ENCODE assay signal across 8 cellular contexts in genomic region chr13:95552539-95553270, GRCh38. TPM values are rescaled to one million over a fixed set of nuclear protein-coding genes. Genes with fewer than 3 reads are reported as not detected.
DNase-seq lines count a peak whose midpoint lies in the region; ATAC-seq and TF ChIP-seq lines count a peak whose summit lies in the region.

A gene with protein sequence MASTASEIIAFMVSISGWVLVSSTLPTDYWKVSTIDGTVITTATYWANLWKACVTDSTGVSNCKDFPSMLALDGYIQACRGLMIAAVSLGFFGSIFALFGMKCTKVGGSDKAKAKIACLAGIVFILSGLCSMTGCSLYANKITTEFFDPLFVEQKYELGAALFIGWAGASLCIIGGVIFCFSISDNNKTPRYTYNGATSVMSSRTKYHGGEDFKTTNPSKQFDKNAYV (plus strand): TSS chr13:95552720. CDS start chr13:95552754, 34 bp downstream.

- no peak within 1 kb of the TSS for H2AFZ ChIP-seq in SK-N-SH (ENCODE audit: low read depth)

- TF ChIP-seq CTCF in SK-N-SH (IDR thresholded peaks at IDR 0.05) = peak; percentile 28; the same call in 1 of the 2 replicates
- no peak for TF ChIP-seq CTCF in spleen (IDR thresholded peaks at IDR 0.05 in 8 of 11, conservative IDR thresholded peaks at IDR 0.05 in 3 of 11)
- no peak for TF ChIP-seq CTCF in ascending aorta (IDR thresholded peaks at IDR 0.05)

- H3K36me3 ChIP-seq in SK-N-SH (replicated peaks in 1 of 2; ENCODE audit: control insufficient read depth in 1 of 2, insufficient read depth in 2 of 2, low read length in 1 of 2) (no peaks in the 10 kb centered on the region), spleen (no peaks in the 10 kb centered on the region), ascending aorta (no peaks in the 10 kb centered on the region)

- no peak within 1 kb of the TSS for H3K9ac ChIP-seq in SK-N-SH

- H3K27me3 ChIP-seq in SK-N-SH (ENCODE audit: insufficient read depth) (no peaks in the 10 kb centered on the region), right cardiac atrium (ENCODE audit: control insufficient read depth, insufficient read depth) (peaks cover 3% of the 10 kb centered on the region), spleen (replicated peaks in 1 of 7) (peaks cover 0 to 77% (median 40%) of the 10 kb centered on the region in 7 donors), ascending aorta (no peaks in the 10 kb centered on the region)

- no peak for TF ChIP-seq EP300 in SK-N-SH (IDR thresholded peaks at IDR 0.05; ENCODE audit: borderline replicate concordance in 1 of 2, low read depth in 1 of 2, low read length in 1 of 2)

- no peaks in the 10 kb centered on the region for H4K20me1 ChIP-seq in SK-N-SH (ENCODE audit: insufficient read depth)

- peak; percentile 50 for ATAC-seq in right cardiac atrium
- no peak for ATAC-seq in HG03108 (IDR thresholded peaks at IDR 0.05; ENCODE audit: unreplicated experiment)

- DNase-seq in DMS53 (lab: John Stamatoyannopoulos, UW) (peak; percentile 78), DMS53 treated with DMSO at 0.1 percent for 48 hours (lab: John Stamatoyannopoulos, UW; ENCODE audit: unreplicated experiment) (no peak), SK-N-SH (peak; percentile 93), right cardiac atrium (peak in 2 of 3 donors; percentile 33 to 50), spleen (peak; percentile 77), ascending aorta (ENCODE audit: low spot score in 2 of 2) (no peak), Ammon's horn (ENCODE audit: low spot score) (no peak)

- TF ChIP-seq POLR2A in spleen (IDR thresholded peaks at IDR 0.05) = no peak

- CTCF ChIA-PET in SK-N-SH (lab: Yijun Ruan, JAX) = interaction anchor here (0.8 to 1.1 kb wide), 3 partner anchors 11 to 16 kb away, joined by 3 to 4 read pairs (median 4); no protein-coding TSS in a partner anchor

- POLR2A ChIA-PET in SK-N-SH (lab: Yijun Ruan, JAX) = no interaction called here

- no peaks in the 10 kb centered on the region for H3K9me2 ChIP-seq in SK-N-SH

- WGBS in SK-N-SH (ENCODE audit: low lambda C conversion rate) = 67% methylated on average over 9 of the region's 65 CpGs
- WGBS in right cardiac atrium = 2% methylated on average over 65 of the region's 65 CpGs
- WGBS in spleen, 5 donors = 2 to 8% (median 3%) methylated on average over 21 to 65 of the region's 65 CpGs

- H3K4me1 ChIP-seq in SK-N-SH (ENCODE audit: control insufficient read depth in 1 of 2, insufficient read depth in 2 of 2, low read depth in 1 of 2, low read length in 1 of 2) (no peaks in the 10 kb centered on the region; a peak in 2 of 4 replicates), right cardiac atrium (ENCODE audit: control insufficient read depth, insufficient read depth, low read length) (no peaks in the 10 kb centered on the region), spleen (peaks cover 4 to 26% (median 21%) of the 10 kb centered on the region in 6 donors), ascending aorta (no peaks in the 10 kb centered on the region)

- intact Hi-C loops in right cardiac atrium (cut with DNase I) = no loop called here
- intact Hi-C loops in spleen (cut with DNase I; ENCODE audit: low total_unique reads) = no loop called here
- intact Hi-C loops in ascending aorta (cut with DNase I) = no loop called here

- H3K4me2 ChIP-seq in SK-N-SH = no peak within 1 kb of the TSS

- no peaks in the 10 kb centered on the region for H3K79me2 ChIP-seq in SK-N-SH (ENCODE audit: insufficient read depth)

- H3F3A ChIP-seq in SK-N-SH (replicated peaks; ENCODE audit: insufficient read depth) = no peaks in the 10 kb centered on the region

- H3K27ac ChIP-seq in SK-N-SH (ENCODE audit: low read depth in 2 of 2, low read length in 1 of 2) (no peak within 1 kb of the TSS), right cardiac atrium (ENCODE audit: low read length) (no peak within 1 kb of the TSS), spleen (no peak within 1 kb of the TSS), ascending aorta (no peak within 1 kb of the TSS)

- TF ChIP-seq RAD21 in SK-N-SH (IDR thresholded peaks at IDR 0.05; ENCODE audit: low read length) = no peak

- H3K4me3 ChIP-seq in SK-N-SH (ENCODE audit: low read depth in 2 of 2, low read length in 1 of 2) (peak within 1 kb of the TSS in 1 of 2 experiments; percentile 22; a peak in 1 of 4 replicates), right cardiac atrium (ENCODE audit: low read length) (peak within 1 kb of the TSS; percentile 33), spleen (peak within 1 kb of the TSS in 4 of 8 donors; percentile 12 to 59 (median 16)), ascending aorta (peak within 1 kb of the TSS in 1 of 2 donors; percentile 4)

- no peaks in the 10 kb centered on the region for H3K9me3 ChIP-seq in SK-N-SH
- no peaks in the 10 kb centered on the region for H3K9me3 ChIP-seq in right cardiac atrium (ENCODE audit: control insufficient read depth, low read length)
- no peaks in the 10 kb centered on the region for H3K9me3 ChIP-seq in spleen
- no peaks in the 10 kb centered on the region for H3K9me3 ChIP-seq in ascending aorta

TF ChIP-seq in SK-N-SH, 30 proteins besides CTCF, POLR2A, EP300 and RAD21:
- no peak for TF ChIP-seq MXI1 (IDR thresholded peaks at IDR 0.05; ENCODE audit: low read depth, low read length)
- no peak for TF ChIP-seq MAX (IDR thresholded peaks at IDR 0.05; ENCODE audit: low read depth)
- no peak for TF ChIP-seq GABPA (IDR thresholded peaks at IDR 0.05; ENCODE audit: low read depth)
- no peak for TF ChIP-seq GATA2 (CRISPR knock-in tag; IDR thresholded peaks at IDR 0.05)
- TF ChIP-seq POLR2AphosphoS5 (IDR thresholded peaks at IDR 0.05; ENCODE audit: low read depth, low read length) = no peak
- TF ChIP-seq TCF12 (IDR thresholded peaks at IDR 0.05) = no peak
- TF ChIP-seq RFX5 (IDR thresholded peaks at IDR 0.05; ENCODE audit: low read length) = no peak
- no peak for TF ChIP-seq REST (IDR thresholded peaks at IDR 0.05; ENCODE audit: low read depth, low read length)

RNA-seq across cellular contexts. Expression of the gene that starts here (rescaled TPM):
- 0.05 TPM in 1 of 2 replicates, not detected in the other for polyA plus RNA-seq in SK-N-SH (2012; rRNA removed)
- 0.01 and 0.12 TPM in 2 replicates for polyA plus RNA-seq in SK-N-SH (2012; cell fraction: cytosol; rRNA removed)
- polyA plus RNA-seq in SK-N-SH (2012; cell fraction: nucleus; rRNA removed) = 0.04 TPM in 1 of 2 replicates, not detected in the other
- total RNA-seq in right cardiac atrium = under 1 TPM in 1 of 4 donors, not detected in 3; 0.82 TPM
- polyA plus RNA-seq in right cardiac atrium = 0.50 TPM
- total RNA-seq in spleen = under 1 TPM in 2 of 7 donors, not detected in 5; 0.28 to 0.52 TPM
- under 1 TPM; 0.08 to 0.10 (median 0.09) TPM for polyA plus RNA-seq in spleen
- 0.85 TPM for total RNA-seq in ascending aorta

Comparison
In these comparisons a context has a peak if more than half of its experiments do, and no peak if none do; other contexts are left out.
1. Peak in DNase-seq in SK-N-SH; RNA of the gene not detected or under 1 TPM.
2. Peak in DNase-seq, ATAC-seq and H3K4me3 ChIP-seq in right cardiac atrium; RNA of the gene not detected or under 1 TPM.
3. Peak in DNase-seq in spleen; RNA of the gene not detected or under 1 TPM.